10 cellular contexts compared by ENCODE assay signal in genomic region chr12:64099430-64099829, GRCh38.
A peak's percentile ranks its signal among the peaks of the same experiment; 100 is the strongest.
DNase-seq lines count a peak whose midpoint lies in the region; ATAC-seq and TF ChIP-seq lines count a peak whose summit lies in the region.
"Had no signal": no experiment of that assay in that cellular context is flagged by ENCODE, and none has a peak within 500 bp of the region (broad histone marks: within the 10 kb centered on the region; RNA-seq: fewer than 3 reads in every experiment).

No MANE protein-coding gene starts in this region.

- peaks cover 0 to 4% of the 10 kb centered on the region in 2 donors for H3K4me1 ChIP-seq in right atrium auricular region
- peaks cover 7 to 14% of the 10 kb centered on the region in 2 donors for H3K4me1 ChIP-seq in breast epithelium
- peaks cover 0 to 6% of the 10 kb centered on the region in 2 donors for H3K4me1 ChIP-seq in uterus

- TF ChIP-seq POLR2A in breast epithelium (IDR thresholded peaks at IDR 0.05) (no peak), uterus (IDR thresholded peaks at IDR 0.05) (no peak), erythroblast (IDR thresholded peaks at IDR 0.05; ENCODE audit: low read length) (no peak)

- peak; percentile 83 for ATAC-seq in Right ventricle myocardium inferior
- ATAC-seq: activated CD4-positive, CD25-positive, alpha-beta regulatory T cell treated with anti-CD3 and anti-CD28 coated beads, Interleukin-2, amount 50 U/mL, for 24 hours had no signal

- H3K27ac ChIP-seq in right atrium auricular region, result no peak overlapping the region
- H3K27ac ChIP-seq in breast epithelium, result peak overlapping the region; percentile 72 to 74
- H3K27ac ChIP-seq in uterus, result peak overlapping the region; percentile 68 to 69
- H3K27ac ChIP-seq: 22Rv1 had no signal

- no peaks in the 10 kb centered on the region for H3K9me3 ChIP-seq in right atrium auricular region
- H3K9me3 ChIP-seq in breast epithelium, result no peaks in the 10 kb centered on the region
- H3K9me3 ChIP-seq in uterus, result no peaks in the 10 kb centered on the region

- intact Hi-C loops in Right ventricle myocardium inferior (cut with DNase I) (loop anchor here (5.0 kb wide), 1 partner anchor 123 kb away; the partner anchor contains the start of gene KICS2), breast epithelium (cut with DNase I; ENCODE audit: low total_unique reads) (loop anchor here (10.0 kb wide), 1 partner anchor 255 kb away; the partner anchor contains the start of gene SRGAP1), uterus (cut with DNase I; ENCODE audit: low total_unique reads) (no loop called here)

- TF ChIP-seq CTCF in right atrium auricular region (IDR thresholded peaks at IDR 0.05) (no peak), breast epithelium (IDR thresholded peaks at IDR 0.05) (no peak), uterus (IDR thresholded peaks at IDR 0.05) (no peak)

- DNase-seq in Right ventricle myocardium inferior (ENCODE audit: missing footprints) (no peak), right atrium auricular region (ENCODE audit: low spot score) (no peak), breast epithelium (ENCODE audit: low spot score in 2 of 2) (peak in 1 of 2 donors; percentile 55), kidney glomerular epithelial cell (lab: John Stamatoyannopoulos, UW) (peak; percentile 70), uterus (peak; percentile 65 to 71), erythroblast (lab: John Stamatoyannopoulos, UW) (no peak), GM19238 (ENCODE audit: insufficient read length, low spot score) (no peak), NCI-H2171 treated with DMSO at 0.1 percent for 48 hours (lab: John Stamatoyannopoulos, UW) (no peak)

- H3K36me3 ChIP-seq in right atrium auricular region, result no peaks in the 10 kb centered on the region
- H3K36me3 ChIP-seq in breast epithelium, result no peaks in the 10 kb centered on the region
- no peaks in the 10 kb centered on the region for H3K36me3 ChIP-seq in uterus

- no peak overlapping the region for H3K4me3 ChIP-seq in right atrium auricular region
- H3K4me3 ChIP-seq in breast epithelium, result no peak overlapping the region
- no peak overlapping the region for H3K4me3 ChIP-seq in uterus

- H3K27me3 ChIP-seq in right atrium auricular region (no peaks in the 10 kb centered on the region), breast epithelium (no peaks in the 10 kb centered on the region), uterus (no peaks in the 10 kb centered on the region)

Comparison
In these comparisons a context has a peak if more than half of its experiments do, and no peak if none do; other contexts are left out.
1. DNase-seq: peak in kidney glomerular epithelial cell (single experiment) and uterus (2 of 2); none in Right ventricle myocardium inferior (single experiment), right atrium auricular region (single experiment), erythroblast (0 of 2), GM19238 (single experiment) and NCI-H2171 treated with DMSO at 0.1 percent for 48 hours (single experiment).
2. H3K27ac ChIP-seq: peak in breast epithelium (2 of 2) and uterus (2 of 2); none in right atrium auricular region (0 of 2).